Comparison of ENCODE assay signal across 25 cellular contexts in the genomic region with DNA sequence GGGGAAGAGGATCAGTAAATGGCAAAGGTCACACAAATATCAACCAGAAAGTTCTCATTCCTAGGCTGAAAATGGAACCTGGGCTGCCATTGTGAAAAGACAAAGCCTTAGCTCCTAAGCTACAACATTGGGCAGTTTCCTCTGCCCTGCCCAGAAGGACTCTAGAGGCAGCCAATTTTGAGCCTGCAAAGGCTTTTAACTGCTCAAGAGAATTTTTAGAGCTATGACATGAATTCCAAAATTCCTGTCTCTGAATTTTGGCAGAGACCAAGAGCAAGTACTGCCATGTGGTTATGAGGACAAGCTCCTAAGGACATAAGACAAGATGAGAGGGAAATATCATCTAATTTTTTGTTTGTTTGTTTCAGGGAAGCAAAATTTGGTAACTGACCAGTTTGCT. TPM values are rescaled to one million over a fixed set of nuclear protein-coding genes. Genes with fewer than 3 reads are reported as not detected.
A peak's percentile ranks its signal among the peaks of the same experiment; 100 is the strongest.
DNase-seq lines count a peak whose midpoint lies in the region; ATAC-seq and TF ChIP-seq lines count a peak whose summit lies in the region.
"Had no signal": no experiment of that assay in that cellular context is flagged by ENCODE, and none has a peak within 500 bp of the region (broad histone marks: within the 10 kb centered on the region; RNA-seq: fewer than 3 reads in every experiment).

No MANE protein-coding gene starts in this region.

- peaks cover 82% of the 10 kb centered on the region for H3K4me1 Mint-ChIP-seq in chondrocyte (ENCODE audit: low read depth)

- H3K36me3 ChIP-seq in GM23248 (ENCODE audit: low read depth) (no peaks in the 10 kb centered on the region), thoracic aorta (no peaks in the 10 kb centered on the region)
- H3K36me3 ChIP-seq: BLaER1 treated with 17β-estradiol and CSF1 and Interleukin-3, amounts not matched to agents 10 nM and 100 nM; MG63 had no signal

- H4K20me1 ChIP-seq in GM23248 (ENCODE audit: insufficient read depth), result no peaks in the 10 kb centered on the region
- H4K20me1 ChIP-seq: BLaER1 treated with 17β-estradiol and CSF1 and Interleukin-3, amounts not matched to agents 10 nM and 100 nM had no signal

- H3K9me3 ChIP-seq in GM23248 (ENCODE audit: low read depth) (no peaks in the 10 kb centered on the region), thoracic aorta (no peaks in the 10 kb centered on the region)
- H3K9me3 ChIP-seq: MG63, SK-N-SH had no signal

- H3F3A ChIP-seq in GM23248 (ENCODE audit: insufficient read depth), result 0 out of 2 replicates have a peak, but pooled peaks cover 13% of the 10 kb centered on the region

- H3K27ac ChIP-seq in GM23248 (no peak overlapping the region), thoracic aorta (peak overlapping the region; percentile 15 to 64)
- H3K27ac ChIP-seq: BLaER1 treated with 17β-estradiol and CSF1 and Interleukin-3, amounts not matched to agents 10 nM and 100 nM had no signal

- H3K4me3 ChIP-seq in GM23248, result no peak overlapping the region
- H3K4me3 ChIP-seq in thoracic aorta, result no peak overlapping the region
- H3K4me3 ChIP-seq: BLaER1 treated with 17β-estradiol and CSF1 and Interleukin-3, amounts not matched to agents 10 nM and 100 nM; GM12878; K562; MG63 had no signal

- no peaks in the 10 kb centered on the region for H3K9me3 Mint-ChIP-seq in chondrocyte (ENCODE audit: low read depth)
- H3K9me3 Mint-ChIP-seq: CD4-positive, alpha-beta T cell had no signal

- no peak for ATAC-seq in thoracic aorta (ENCODE audit: insufficient number of reproducible peaks, low FRiP score, low read depth)
- ATAC-seq: GM12878, HepG2, K562 had no signal

- no peak overlapping the region for H3K9ac ChIP-seq in GM23248
- H3K9ac ChIP-seq: BLaER1 treated with 17β-estradiol and CSF1 and Interleukin-3, amounts not matched to agents 10 nM and 100 nM; SK-N-SH had no signal

- H3K27ac Mint-ChIP-seq in chondrocyte (ENCODE audit: unreplicated experiment), result peak overlapping the region; percentile 65
- H3K27ac Mint-ChIP-seq: CD4-positive, alpha-beta T cell had no signal

- no peaks in the 10 kb centered on the region for H3K27me3 Mint-ChIP-seq in chondrocyte (ENCODE audit: low read depth)

- no peak overlapping the region for H3K4me3 Mint-ChIP-seq in chondrocyte (ENCODE audit: unreplicated experiment)
- H3K4me3 Mint-ChIP-seq: CD4-positive, alpha-beta T cell had no signal

- 0 out of 2 replicates have a peak overlapping the region, but pooled peaks have one; percentile 3 for H2AFZ ChIP-seq in GM23248

- H3K9me2 ChIP-seq in GM23248 (ENCODE audit: insufficient read depth), result no peaks in the 10 kb centered on the region
- H3K9me2 ChIP-seq: SK-N-SH had no signal

- in situ Hi-C loops in GM23248 (cut with MboI), result no loop called here

- TF ChIP-seq CTCF in chondrocyte (IDR thresholded peaks at IDR 0.05) (no peak), thoracic aorta (IDR thresholded peaks at IDR 0.05) (no peak)

- DNase-seq in AG08395 (ENCODE audit: low spot score), result peak; percentile 5
- no peak for DNase-seq in GM23248
- DNase-seq in chondrocyte (ENCODE audit: low spot score), result no peak
- DNase-seq in thoracic aorta (ENCODE audit: low spot score), result no peak
- no peak for DNase-seq in SIG-M5 treated with dmso at 0.1 percent for 504 hours (lab: John Stamatoyannopoulos, UW; ENCODE audit: unreplicated experiment)
- no peak for DNase-seq in NCI-H2107 treated with DMSO at 0.1 percent for 48 hours (lab: John Stamatoyannopoulos, UW; ENCODE audit: unreplicated experiment)
- no peak for DNase-seq in OCI-M2 (lab: John Stamatoyannopoulos, UW; ENCODE audit: unreplicated experiment)
- DNase-seq: 8988T; ACHN; AML-193; CD4-positive, alpha-beta T cell; DMS53; HCEC 1CT; MG63; NCI-H2029; NCI-H446 treated with DMSO at 0.1 percent for 48 hours; NCI-H526; SIG-M5; SK-N-SH; SW 1271 had no signal

- H3K4me2 ChIP-seq in GM23248 (ENCODE audit: unreplicated experiment), result no peak overlapping the region
- H3K4me2 ChIP-seq: BLaER1 treated with 17β-estradiol and CSF1 and Interleukin-3, amounts not matched to agents 10 nM and 100 nM; SK-N-SH had no signal

- no peaks in the 10 kb centered on the region for H3K79me2 ChIP-seq in GM23248 (ENCODE audit: insufficient read depth)

- peaks cover 2% of the 10 kb centered on the region for H3K36me3 Mint-ChIP-seq in chondrocyte (ENCODE audit: low read depth)

- H3K27me3 ChIP-seq in GM23248 (replicated peaks; ENCODE audit: insufficient read depth) (no peaks in the 10 kb centered on the region), thoracic aorta (replicated peaks; ENCODE audit: insufficient read depth) (no peaks in the 10 kb centered on the region)
- H3K27me3 ChIP-seq: BLaER1 treated with 17β-estradiol and CSF1 and Interleukin-3, amounts not matched to agents 10 nM and 100 nM; MG63 had no signal

- H3K4me1 ChIP-seq in GM23248 (ENCODE audit: insufficient read depth), result peaks cover 19% of the 10 kb centered on the region
- peaks cover 7 to 11% of the 10 kb centered on the region in 2 donors for H3K4me1 ChIP-seq in thoracic aorta (ENCODE audit: control insufficient read depth in 1 of 2, low read depth in 2 of 2)
- H3K4me1 ChIP-seq: BLaER1 treated with 17β-estradiol and CSF1 and Interleukin-3, amounts not matched to agents 10 nM and 100 nM had no signal

RNA-seq across cellular contexts. Expression of a gene that starts 29.6 kb away (rescaled TPM):
- total RNA-seq in GM23248 (2014; rRNA removed; shearing (Covaris generic)), result 949 and 951 TPM in 2 replicates
- polyA plus RNA-seq in GM23248 (2016; fragmentation: Nextera tagmentation; extraction: Ambion mirVana), result 1,347 and 1,359 TPM in 2 replicates
- total RNA-seq in chondrocyte (3,991 to 5,189 TPM (median 5,125 TPM) in 3 replicates), thoracic aorta (1,000 to 10,000 TPM; 4,453 to 6,615 TPM)
- total RNA-seq: OCI-LY7 had no signal
